ENCODE assay signal across 31 cellular contexts in genomic region chr5:114070093-114070722, GRCh38.
"Had no signal": no experiment of that assay in that cellular context is flagged by ENCODE, and none has a peak within 500 bp of the region (broad histone marks: within the 10 kb centered on the region; RNA-seq: fewer than 3 reads in every experiment).

No MANE protein-coding gene starts in this region.

- H3K27me3 ChIP-seq: brain microvascular endothelial cell, esophagus squamous epithelium, gastroesophageal sphincter had no signal

- H3K4me3 ChIP-seq: coronary artery, dorsolateral prefrontal cortex, esophagus squamous epithelium, gastroesophageal sphincter had no signal

- H3K36me3 Mint-ChIP-seq: activated naive CD8-positive, alpha-beta T cell had no signal

- H3K36me3 ChIP-seq: brain microvascular endothelial cell, esophagus squamous epithelium, gastroesophageal sphincter, WERI-Rb-1 had no signal

- H3K27ac Mint-ChIP-seq: activated CD8-positive, alpha-beta T cell treated with anti-CD3 and anti-CD28 coated beads for 36 hours; activated naive CD8-positive, alpha-beta T cell; activated T-helper 17 cell treated with anti-CD3 and anti-CD28 coated beads, Interleukin-2, amount 50 U/mL, for 72 hours; dendritic cell treated with granulocyte-macrophage colony-stimulating factor and Interleukin-4, amounts not matched to agents 40 ng/mL and 50 ng/mL, for 4 days; T-helper 17 cell; T-helper 2 cell treated with Interferon-gamma antibody and Interleukin-4, amounts not matched to agents 5 μg/mL and 100 μg/mL, for 36 hours had no signal

- DNase-seq: activated CD4-positive, alpha-beta T cell treated with anti-CD3 and anti-CD28 coated beads for 4 hours; activated CD4-positive, alpha-beta T cell treated with anti-CD3 and anti-CD28 coated beads, Interleukin-2, amount 50 U/mL, for 1 hour; activated CD4-positive, alpha-beta T cell treated with anti-CD3 and anti-CD28 coated beads, Interleukin-2, amount 50 U/mL, for 48 hours; activated CD4-positive, CD25-positive, alpha-beta regulatory T cell; activated CD4-positive, CD25-positive, alpha-beta regulatory T cell treated with anti-CD3 and anti-CD28 coated beads, Interleukin-2, amount 50 U/mL, for 72 hours; activated CD8-positive, alpha-beta memory T cell treated with anti-CD3 and anti-CD28 coated beads for 24 hours; activated CD8-positive, alpha-beta T cell treated with anti-CD3 and anti-CD28 coated beads for 36 hours; activated effector memory CD4-positive, alpha-beta T cell treated with Interleukin-2 at 50 U/mL for 16 hours; activated gamma-delta T cell treated with Interleukin-2 at 50 U/mL for 16 hours; activated naive CD4-positive, alpha-beta T cell treated with anti-CD3 and anti-CD28 coated beads, Interleukin-2, amount 50 U/mL, for 16 hours; activated naive CD4-positive, alpha-beta T cell treated with Interleukin-2 at 50 U/mL for 16 hours; activated T-cell treated with anti-CD3 and anti-CD28 coated beads, Interleukin-2, amount 50 U/mL, for 4 hours; amniotic stem cell; anterior cingulate cortex; brain microvascular endothelial cell; dorsolateral prefrontal cortex; effector memory CD4-positive, alpha-beta T cell; erythroblast; esophagus squamous epithelium; foreskin melanocyte; T-helper 1 cell; T-helper 17 cell; T1000; WERI-Rb-1 had no signal

- H3K4me1 ChIP-seq: esophagus squamous epithelium, gastroesophageal sphincter had no signal

- H3K27ac ChIP-seq: brain microvascular endothelial cell, coronary artery, dorsolateral prefrontal cortex, esophagus squamous epithelium, gastroesophageal sphincter, WERI-Rb-1 had no signal

- H3K4me1 Mint-ChIP-seq: activated T-helper 17 cell treated with anti-CD3 and anti-CD28 coated beads, Interleukin-2, amount 50 U/mL, for 72 hours; central memory CD8-positive, alpha-beta T cell; T-helper 17 cell had no signal

- H3K9me3 ChIP-seq: esophagus squamous epithelium, gastroesophageal sphincter had no signal

- H3K27me3 Mint-ChIP-seq: activated CD8-positive, alpha-beta T cell treated with anti-CD3 and anti-CD28 coated beads for 36 hours; activated naive CD8-positive, alpha-beta T cell; activated T-helper 17 cell treated with anti-CD3 and anti-CD28 coated beads, Interleukin-2, amount 50 U/mL, for 72 hours; central memory CD8-positive, alpha-beta T cell; dendritic cell treated with granulocyte-macrophage colony-stimulating factor and Interleukin-4, amounts not matched to agents 40 ng/mL and 50 ng/mL, for 4 days; T-helper 17 cell had no signal

- H3K4me3 Mint-ChIP-seq: activated CD8-positive, alpha-beta T cell treated with anti-CD3 and anti-CD28 coated beads for 36 hours; activated naive CD8-positive, alpha-beta T cell; activated T-cell treated with anti-CD3 and anti-CD28 coated beads, Interleukin-2, amount 50 U/mL, for 4 hours; activated T-helper 17 cell treated with anti-CD3 and anti-CD28 coated beads, Interleukin-2, amount 50 U/mL, for 72 hours; central memory CD8-positive, alpha-beta T cell; dendritic cell treated with granulocyte-macrophage colony-stimulating factor and Interleukin-4, amounts not matched to agents 40 ng/mL and 50 ng/mL, for 4 days; T-helper 17 cell; T-helper 2 cell treated with Interferon-gamma antibody and Interleukin-4, amounts not matched to agents 5 μg/mL and 100 μg/mL, for 36 hours had no signal

- ATAC-seq: activated CD8-positive, alpha-beta T cell treated with anti-CD3 and anti-CD28 coated beads for 36 hours; activated T-cell treated with anti-CD3 and anti-CD28 coated beads, Interleukin-2, amount 50 U/mL, for 4 hours; activated T-helper 17 cell treated with anti-CD3 and anti-CD28 coated beads, Interleukin-2, amount 50 U/mL, for 72 hours; gastroesophageal sphincter; T-helper 17 cell had no signal

- H3K9me3 Mint-ChIP-seq: activated T-cell treated with anti-CD3 and anti-CD28 coated beads, Interleukin-2, amount 50 U/mL, for 4 hours; activated T-helper 17 cell treated with anti-CD3 and anti-CD28 coated beads, Interleukin-2, amount 50 U/mL, for 72 hours; dendritic cell treated with granulocyte-macrophage colony-stimulating factor and Interleukin-4, amounts not matched to agents 40 ng/mL and 50 ng/mL, for 4 days; T-helper 2 cell treated with Interferon-gamma antibody and Interleukin-4, amounts not matched to agents 5 μg/mL and 100 μg/mL, for 36 hours had no signal
